Comparison of ENCODE assay signal across 14 cellular contexts in genomic region chr1:43296207-43296606, GRCh38. TPM values are rescaled to one million over a fixed set of nuclear protein-coding genes. Genes with fewer than 3 reads are reported as not detected.
DNase-seq lines count a peak whose midpoint lies in the region; ATAC-seq and TF ChIP-seq lines count a peak whose summit lies in the region.
"Had no signal": no experiment of that assay in that cellular context is flagged by ENCODE, and none has a peak within 500 bp of the region (broad histone marks: within the 10 kb centered on the region; RNA-seq: fewer than 3 reads in every experiment).

No MANE protein-coding gene starts in this region.

- peak overlapping the region; percentile 80 for H3K27ac Mint-ChIP-seq in T-helper 2 cell treated with Interferon-gamma antibody and Interleukin-4, amounts not matched to agents 5 μg/mL and 100 μg/mL, for 36 hours
- peak overlapping the region; percentile 54 for H3K27ac Mint-ChIP-seq in WTC11

- TF ChIP-seq CTCF in WTC11 (IDR thresholded peaks at IDR 0.05): no peak
- TF ChIP-seq CTCF in spleen (IDR thresholded peaks at IDR 0.05 in 8 of 11, conservative IDR thresholded peaks at IDR 0.05 in 3 of 11): no peak
- no peak for TF ChIP-seq CTCF in colonic mucosa (IDR thresholded peaks at IDR 0.05)

- peak overlapping the region in 7 of 8 donors; percentile 36 to 74 (median 61) for H3K27ac ChIP-seq in spleen
- no peak overlapping the region for H3K27ac ChIP-seq in colonic mucosa

- CTCF ChIA-PET in WTC11 (lab: Charles Lee): interaction anchor here (1.4 to 2.4 kb wide), 2 partner anchors 62 to 639 kb away, joined by 4 to 12 read pairs; partner anchors contain the start of gene CDC20

- peak overlapping the region; percentile 32 for H3K4me3 Mint-ChIP-seq in T-helper 2 cell treated with Interferon-gamma antibody and Interleukin-4, amounts not matched to agents 5 μg/mL and 100 μg/mL, for 36 hours
- H3K4me3 Mint-ChIP-seq in WTC11: no peak overlapping the region

- H3K36me3 ChIP-seq in spleen (no peaks in the 10 kb centered on the region), colonic mucosa (no peaks in the 10 kb centered on the region)

- no peaks in the 10 kb centered on the region for H3K27me3 ChIP-seq in spleen (replicated peaks in 1 of 7)
- no peaks in the 10 kb centered on the region for H3K27me3 ChIP-seq in colonic mucosa

- H3K9me3 ChIP-seq in spleen (no peaks in the 10 kb centered on the region), colonic mucosa (no peaks in the 10 kb centered on the region)

- peaks cover 23% of the 10 kb centered on the region for H3K4me1 Mint-ChIP-seq in T-helper 2 cell treated with Interferon-gamma antibody and Interleukin-4, amounts not matched to agents 5 μg/mL and 100 μg/mL, for 36 hours (ENCODE audit: low read depth)
- H3K4me1 Mint-ChIP-seq in WTC11: peaks cover 42% of the 10 kb centered on the region

- 66 to 84% (median 69%) methylated on average over 1 of the region's 1 CpG for WGBS in spleen, 5 donors

- DNase-seq in T-helper 2 cell treated with Interferon-gamma antibody and Interleukin-4, amounts not matched to agents 5 μg/mL and 100 μg/mL, for 36 hours (ENCODE audit: low spot score): no peak
- DNase-seq in T-helper 2 cell: no peak
- DNase-seq in WTC11 (ENCODE audit: low spot score): no peak
- peak; percentile 36 for DNase-seq in foreskin melanocyte
- no peak for DNase-seq in spleen
- no peak for DNase-seq in left colon
- DNase-seq in colonic mucosa: no peak
- DNase-seq in central memory CD4-positive, alpha-beta T cell: no peak
- DNase-seq: islet precursor cell; NCI-H2029; stimulated activated naive CD8-positive, alpha-beta T cell treated with anti-CD3 and anti-CD28 coated beads, Interleukin-15, Interleukin-2, amounts not matched to agents 100 U/mL and 50 U/mL, for 24 hours; T-helper 9 cell had no signal

- intact Hi-C loops in spleen (cut with DNase I; ENCODE audit: low total_unique reads): no loop called here
- intact Hi-C loops in left colon (cut with DNase I, micrococcal nuclease): no loop called here
- intact Hi-C loops in colonic mucosa (cut with DNase I): no loop called here

- POLR2A ChIA-PET in WTC11 (lab: Charles Lee): interaction anchor here (0.9 to 1.2 kb wide), 3 partner anchors 11 to 62 kb away, joined by 4 read pairs; partner anchors contain the start of genes C1orf210 and CDC20

- no peaks in the 10 kb centered on the region for H3K9me3 Mint-ChIP-seq in T-helper 2 cell treated with Interferon-gamma antibody and Interleukin-4, amounts not matched to agents 5 μg/mL and 100 μg/mL, for 36 hours
- no peaks in the 10 kb centered on the region for H3K9me3 Mint-ChIP-seq in WTC11

- H3K4me1 ChIP-seq in spleen (peaks cover 0 to 32% (median 17%) of the 10 kb centered on the region in 6 donors), colonic mucosa (peaks cover 4% of the 10 kb centered on the region)

- ATAC-seq in WTC11 (no peak), left colon (no peak)
- ATAC-seq: stimulated activated naive CD8-positive, alpha-beta T cell treated with anti-CD3 and anti-CD28 coated beads, Interleukin-15, Interleukin-2, amounts not matched to agents 100 U/mL and 50 U/mL, for 24 hours had no signal

- no peaks in the 10 kb centered on the region for H3K27me3 Mint-ChIP-seq in T-helper 2 cell treated with Interferon-gamma antibody and Interleukin-4, amounts not matched to agents 5 μg/mL and 100 μg/mL, for 36 hours (ENCODE audit: low read depth)
- no peaks in the 10 kb centered on the region for H3K27me3 Mint-ChIP-seq in WTC11 (ENCODE audit: low read depth)

- H3K9ac ChIP-seq in colonic mucosa (ENCODE audit: low read depth in 2 of 2, low read length in 2 of 2): no peak overlapping the region

- no peak for TF ChIP-seq POLR2A in spleen (IDR thresholded peaks at IDR 0.05)

- no peaks in the 10 kb centered on the region for H3K36me3 Mint-ChIP-seq in T-helper 2 cell treated with Interferon-gamma antibody and Interleukin-4, amounts not matched to agents 5 μg/mL and 100 μg/mL, for 36 hours (ENCODE audit: low read depth)
- H3K36me3 Mint-ChIP-seq in WTC11: no peaks in the 10 kb centered on the region

- no peak overlapping the region for H3K4me3 ChIP-seq in spleen
- no peak overlapping the region for H3K4me3 ChIP-seq in colonic mucosa

TF ChIP-seq in WTC11, 78 proteins besides CTCF, POLR2A, EP300 and RAD21:
- TF ChIP-seq, protein P1, sequence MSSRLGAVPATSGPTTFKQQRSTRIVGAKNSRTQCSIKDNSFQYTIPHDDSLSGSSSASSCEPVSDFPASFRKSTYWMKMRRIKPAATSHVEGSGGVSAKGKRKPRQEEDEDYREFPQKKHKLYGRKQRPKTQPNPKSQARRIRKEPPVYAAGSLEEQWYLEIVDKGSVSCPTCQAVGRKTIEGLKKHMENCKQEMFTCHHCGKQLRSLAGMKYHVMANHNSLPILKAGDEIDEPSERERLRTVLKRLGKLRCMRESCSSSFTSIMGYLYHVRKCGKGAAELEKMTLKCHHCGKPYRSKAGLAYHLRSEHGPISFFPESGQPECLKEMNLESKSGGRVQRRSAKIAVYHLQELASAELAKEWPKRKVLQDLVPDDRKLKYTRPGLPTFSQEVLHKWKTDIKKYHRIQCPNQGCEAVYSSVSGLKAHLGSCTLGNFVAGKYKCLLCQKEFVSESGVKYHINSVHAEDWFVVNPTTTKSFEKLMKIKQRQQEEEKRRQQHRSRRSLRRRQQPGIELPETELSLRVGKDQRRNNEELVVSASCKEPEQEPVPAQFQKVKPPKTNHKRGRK (CRISPR knock-in tag; IDR thresholded peaks at IDR 0.05; ENCODE audit: borderline replicate concordance): no peak
- no peak for TF ChIP-seq ATF1 (CRISPR knock-in tag; IDR thresholded peaks at IDR 0.05)
- TF ChIP-seq, protein P2, sequence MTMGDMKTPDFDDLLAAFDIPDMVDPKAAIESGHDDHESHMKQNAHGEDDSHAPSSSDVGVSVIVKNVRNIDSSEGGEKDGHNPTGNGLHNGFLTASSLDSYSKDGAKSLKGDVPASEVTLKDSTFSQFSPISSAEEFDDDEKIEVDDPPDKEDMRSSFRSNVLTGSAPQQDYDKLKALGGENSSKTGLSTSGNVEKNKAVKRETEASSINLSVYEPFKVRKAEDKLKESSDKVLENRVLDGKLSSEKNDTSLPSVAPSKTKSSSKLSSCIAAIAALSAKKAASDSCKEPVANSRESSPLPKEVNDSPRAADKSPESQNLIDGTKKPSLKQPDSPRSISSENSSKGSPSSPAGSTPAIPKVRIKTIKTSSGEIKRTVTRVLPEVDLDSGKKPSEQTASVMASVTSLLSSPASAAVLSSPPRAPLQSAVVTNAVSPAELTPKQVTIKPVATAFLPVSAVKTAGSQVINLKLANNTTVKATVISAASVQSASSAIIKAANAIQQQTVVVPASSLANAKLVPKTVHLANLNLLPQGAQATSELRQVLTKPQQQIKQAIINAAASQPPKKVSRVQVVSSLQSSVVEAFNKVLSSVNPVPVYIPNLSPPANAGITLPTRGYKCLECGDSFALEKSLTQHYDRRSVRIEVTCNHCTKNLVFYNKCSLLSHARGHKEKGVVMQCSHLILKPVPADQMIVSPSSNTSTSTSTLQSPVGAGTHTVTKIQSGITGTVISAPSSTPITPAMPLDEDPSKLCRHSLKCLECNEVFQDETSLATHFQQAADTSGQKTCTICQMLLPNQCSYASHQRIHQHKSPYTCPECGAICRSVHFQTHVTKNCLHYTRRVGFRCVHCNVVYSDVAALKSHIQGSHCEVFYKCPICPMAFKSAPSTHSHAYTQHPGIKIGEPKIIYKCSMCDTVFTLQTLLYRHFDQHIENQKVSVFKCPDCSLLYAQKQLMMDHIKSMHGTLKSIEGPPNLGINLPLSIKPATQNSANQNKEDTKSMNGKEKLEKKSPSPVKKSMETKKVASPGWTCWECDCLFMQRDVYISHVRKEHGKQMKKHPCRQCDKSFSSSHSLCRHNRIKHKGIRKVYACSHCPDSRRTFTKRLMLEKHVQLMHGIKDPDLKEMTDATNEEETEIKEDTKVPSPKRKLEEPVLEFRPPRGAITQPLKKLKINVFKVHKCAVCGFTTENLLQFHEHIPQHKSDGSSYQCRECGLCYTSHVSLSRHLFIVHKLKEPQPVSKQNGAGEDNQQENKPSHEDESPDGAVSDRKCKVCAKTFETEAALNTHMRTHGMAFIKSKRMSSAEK (CRISPR knock-in tag; IDR thresholded peaks at IDR 0.05; ENCODE audit: borderline replicate concordance): no peak

RNA-seq across cellular contexts. Expression of gene TIE1, which starts 4.6 kb away (rescaled TPM):
- total RNA-seq in WTC11 (2021) (2.5 to 3.7 TPM (median 2.6 TPM) in 3 replicates), spleen (10 to 100 TPM; 45.0 to 81.8 (median 65.4) TPM), left colon (1 to 10 TPM; 4.9 to 7.6 TPM), colonic mucosa (1 to 10 TPM; 5.1 to 7.6 TPM)
- polyA plus RNA-seq in spleen: 10 to 100 TPM in 1 of 3 donors, 1 to 10 TPM in 2; 4.9 to 17.4 (median 7.0) TPM

RNA-seq across cellular contexts. Expression of gene C1orf210, which starts 10.8 kb away (rescaled TPM):
- 11.7 to 14.0 TPM (median 12.8 TPM) in 3 replicates for total RNA-seq in WTC11 (2021)
- not detected for total RNA-seq in spleen
- not detected for polyA plus RNA-seq in spleen
- 10 to 100 TPM; 76.9 to 97.8 TPM for total RNA-seq in left colon
- total RNA-seq in colonic mucosa: 10 to 100 TPM; 67.4 to 94.3 TPM
- total RNA-seq: A172, omental fat pad had no signal

RNA-seq across cellular contexts. Expression of gene TMEM125, which starts 26.4 kb away (rescaled TPM):
- total RNA-seq in WTC11 (2021) (21.5 to 27.8 TPM (median 25.1 TPM) in 3 replicates), spleen (not detected), left colon (10 to 100 TPM; 52.4 to 63.3 TPM), colonic mucosa (10 to 100 TPM; 59.8 to 80.0 TPM)
- polyA plus RNA-seq in spleen: under 1 TPM in 2 of 3 donors, not detected in 1; 0.05 to 0.06 TPM
- total RNA-seq: A172 had no signal

RNA-seq across cellular contexts. Expression of gene MPL, which starts 41.4 kb away (rescaled TPM):
- total RNA-seq in WTC11 (2021) (0.15 to 0.44 TPM (median 0.21 TPM) in 3 replicates), spleen (1 to 10 TPM in 4 of 7 donors, under 1 TPM in 2, not detected in 1; 0.47 to 2.2 (median 1.3) TPM), left colon (under 1 TPM in 1 of 2 donors, not detected in 1; 0.56 TPM), colonic mucosa (under 1 TPM in 1 of 2 donors, not detected in 1; 0.12 TPM)
- not detected for polyA plus RNA-seq in spleen
- total RNA-seq: A172 had no signal

Comparison
In these comparisons a context has a peak if more than half of its experiments do, and no peak if none do; other contexts are left out.
1. RNA of gene TMEM125, which starts 26.4 kb away (total RNA-seq): 59.8 to 80.0 TPM in colonic mucosa, 52.4 to 63.3 TPM in left colon and 21.5 to 27.8 TPM in WTC11; not detected in spleen; every median in the first group is over 10 times any median in the second.